In genomic region chr4:3292571-3293409, GRCh38 we compare ENCODE assay signal across 1 cellular context.
A peak's percentile ranks its signal among the peaks of the same experiment; 100 is the strongest.
TF ChIP-seq lines count a peak whose summit lies in the region.

A gene with protein sequence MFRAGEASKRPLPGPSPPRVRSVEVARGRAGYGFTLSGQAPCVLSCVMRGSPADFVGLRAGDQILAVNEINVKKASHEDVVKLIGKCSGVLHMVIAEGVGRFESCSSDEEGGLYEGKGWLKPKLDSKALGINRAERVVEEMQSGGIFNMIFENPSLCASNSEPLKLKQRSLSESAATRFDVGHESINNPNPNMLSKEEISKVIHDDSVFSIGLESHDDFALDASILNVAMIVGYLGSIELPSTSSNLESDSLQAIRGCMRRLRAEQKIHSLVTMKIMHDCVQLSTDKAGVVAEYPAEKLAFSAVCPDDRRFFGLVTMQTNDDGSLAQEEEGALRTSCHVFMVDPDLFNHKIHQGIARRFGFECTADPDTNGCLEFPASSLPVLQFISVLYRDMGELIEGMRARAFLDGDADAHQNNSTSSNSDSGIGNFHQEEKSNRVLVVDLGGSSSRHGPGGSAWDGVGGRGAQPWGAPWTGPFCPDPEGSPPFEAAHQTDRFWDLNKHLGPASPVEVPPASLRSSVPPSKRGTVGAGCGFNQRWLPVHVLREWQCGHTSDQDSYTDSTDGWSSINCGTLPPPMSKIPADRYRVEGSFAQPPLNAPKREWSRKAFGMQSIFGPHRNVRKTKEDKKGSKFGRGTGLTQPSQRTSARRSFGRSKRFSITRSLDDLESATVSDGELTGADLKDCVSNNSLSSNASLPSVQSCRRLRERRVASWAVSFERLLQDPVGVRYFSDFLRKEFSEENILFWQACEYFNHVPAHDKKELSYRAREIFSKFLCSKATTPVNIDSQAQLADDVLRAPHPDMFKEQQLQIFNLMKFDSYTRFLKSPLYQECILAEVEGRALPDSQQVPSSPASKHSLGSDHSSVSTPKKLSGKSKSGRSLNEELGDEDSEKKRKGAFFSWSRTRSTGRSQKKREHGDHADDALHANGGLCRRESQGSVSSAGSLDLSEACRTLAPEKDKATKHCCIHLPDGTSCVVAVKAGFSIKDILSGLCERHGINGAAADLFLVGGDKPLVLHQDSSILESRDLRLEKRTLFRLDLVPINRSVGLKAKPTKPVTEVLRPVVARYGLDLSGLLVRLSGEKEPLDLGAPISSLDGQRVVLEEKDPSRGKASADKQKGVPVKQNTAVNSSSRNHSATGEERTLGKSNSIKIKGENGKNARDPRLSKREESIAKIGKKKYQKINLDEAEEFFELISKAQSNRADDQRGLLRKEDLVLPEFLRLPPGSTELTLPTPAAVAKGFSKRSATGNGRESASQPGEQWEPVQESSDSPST (N-terminal part only) (plus strand): TSS chr4:3293021. CDS start chr4:3316171, 23,150 bp downstream.

TF ChIP-seq in WTC11, 78 proteins besides CTCF, POLR2A, EP300 and RAD21 (continued from another document and continues in another):
- TF ChIP-seq TEAD1 (CRISPR knock-in tag; IDR thresholded peaks at IDR 0.05), result 0 out of 2 replicates have a peak, but pooled peaks have one; percentile 12
- TF ChIP-seq TCF7 (CRISPR knock-in tag; IDR thresholded peaks at IDR 0.05; ENCODE audit: low read depth), result peak; percentile 25; the same call in 1 of the 2 replicates
- TF ChIP-seq FOXJ3 (CRISPR knock-in tag; IDR thresholded peaks at IDR 0.05; ENCODE audit: borderline replicate concordance), result no peak
- no peak for TF ChIP-seq ZBTB43 (CRISPR knock-in tag; IDR thresholded peaks at IDR 0.05)
- no peak for TF ChIP-seq ZNF317 (CRISPR knock-in tag; IDR thresholded peaks at IDR 0.05; ENCODE audit: borderline replicate concordance, low read depth)
- no peak for TF ChIP-seq PRRX2 (CRISPR knock-in tag; IDR thresholded peaks at IDR 0.05)
- no peak for TF ChIP-seq ZNF532 (CRISPR knock-in tag; IDR thresholded peaks at IDR 0.05; ENCODE audit: borderline replicate concordance)
- TF ChIP-seq KAT7 (CRISPR knock-in tag; IDR thresholded peaks at IDR 0.05; ENCODE audit: borderline replicate concordance), result no peak
- no peak for TF ChIP-seq NFATC4 (CRISPR knock-in tag; IDR thresholded peaks at IDR 0.05)
- no peak for TF ChIP-seq GTF2I (CRISPR knock-in tag; conservative IDR thresholded peaks at IDR 0.05)
- no peak for TF ChIP-seq SOX15 (CRISPR knock-in tag; IDR thresholded peaks at IDR 0.05)
- no peak for TF ChIP-seq ZNF263 (CRISPR knock-in tag; IDR thresholded peaks at IDR 0.05; ENCODE audit: low read depth)
- TF ChIP-seq, protein P1, sequence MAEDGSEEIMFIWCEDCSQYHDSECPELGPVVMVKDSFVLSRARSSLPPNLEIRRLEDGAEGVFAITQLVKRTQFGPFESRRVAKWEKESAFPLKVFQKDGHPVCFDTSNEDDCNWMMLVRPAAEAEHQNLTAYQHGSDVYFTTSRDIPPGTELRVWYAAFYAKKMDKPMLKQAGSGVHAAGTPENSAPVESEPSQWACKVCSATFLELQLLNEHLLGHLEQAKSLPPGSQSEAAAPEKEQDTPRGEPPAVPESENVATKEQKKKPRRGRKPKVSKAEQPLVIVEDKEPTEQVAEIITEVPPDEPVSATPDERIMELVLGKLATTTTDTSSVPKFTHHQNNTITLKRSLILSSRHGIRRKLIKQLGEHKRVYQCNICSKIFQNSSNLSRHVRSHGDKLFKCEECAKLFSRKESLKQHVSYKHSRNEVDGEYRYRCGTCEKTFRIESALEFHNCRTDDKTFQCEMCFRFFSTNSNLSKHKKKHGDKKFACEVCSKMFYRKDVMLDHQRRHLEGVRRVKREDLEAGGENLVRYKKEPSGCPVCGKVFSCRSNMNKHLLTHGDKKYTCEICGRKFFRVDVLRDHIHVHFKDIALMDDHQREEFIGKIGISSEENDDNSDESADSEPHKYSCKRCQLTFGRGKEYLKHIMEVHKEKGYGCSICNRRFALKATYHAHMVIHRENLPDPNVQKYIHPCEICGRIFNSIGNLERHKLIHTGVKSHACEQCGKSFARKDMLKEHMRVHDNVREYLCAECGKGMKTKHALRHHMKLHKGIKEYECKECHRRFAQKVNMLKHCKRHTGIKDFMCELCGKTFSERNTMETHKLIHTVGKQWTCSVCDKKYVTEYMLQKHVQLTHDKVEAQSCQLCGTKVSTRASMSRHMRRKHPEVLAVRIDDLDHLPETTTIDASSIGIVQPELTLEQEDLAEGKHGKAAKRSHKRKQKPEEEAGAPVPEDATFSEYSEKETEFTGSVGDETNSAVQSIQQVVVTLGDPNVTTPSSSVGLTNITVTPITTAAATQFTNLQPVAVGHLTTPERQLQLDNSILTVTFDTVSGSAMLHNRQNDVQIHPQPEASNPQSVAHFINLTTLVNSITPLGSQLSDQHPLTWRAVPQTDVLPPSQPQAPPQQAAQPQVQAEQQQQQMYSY (CRISPR knock-in tag; IDR thresholded peaks at IDR 0.05), result peak; percentile 35; the same call in 1 of the 2 replicates
- TF ChIP-seq ZNF138 (CRISPR knock-in tag; conservative IDR thresholded peaks at IDR 0.05), result no peak
- TF ChIP-seq CREB1 (CRISPR knock-in tag; IDR thresholded peaks at IDR 0.05), result no peak
- no peak for TF ChIP-seq MXD4 (CRISPR knock-in tag; IDR thresholded peaks at IDR 0.05; ENCODE audit: borderline replicate concordance)
- TF ChIP-seq SMAD3 (CRISPR knock-in tag; IDR thresholded peaks at IDR 0.05; ENCODE audit: borderline replicate concordance), result 0 out of 2 replicates have a peak, but pooled peaks have one; percentile 64
- TF ChIP-seq IRF2 (CRISPR knock-in tag; IDR thresholded peaks at IDR 0.05; ENCODE audit: borderline replicate concordance, low read depth), result no peak
- TF ChIP-seq ZNF425 (CRISPR knock-in tag; conservative IDR thresholded peaks at IDR 0.05), result no peak
- TF ChIP-seq, protein P2, sequence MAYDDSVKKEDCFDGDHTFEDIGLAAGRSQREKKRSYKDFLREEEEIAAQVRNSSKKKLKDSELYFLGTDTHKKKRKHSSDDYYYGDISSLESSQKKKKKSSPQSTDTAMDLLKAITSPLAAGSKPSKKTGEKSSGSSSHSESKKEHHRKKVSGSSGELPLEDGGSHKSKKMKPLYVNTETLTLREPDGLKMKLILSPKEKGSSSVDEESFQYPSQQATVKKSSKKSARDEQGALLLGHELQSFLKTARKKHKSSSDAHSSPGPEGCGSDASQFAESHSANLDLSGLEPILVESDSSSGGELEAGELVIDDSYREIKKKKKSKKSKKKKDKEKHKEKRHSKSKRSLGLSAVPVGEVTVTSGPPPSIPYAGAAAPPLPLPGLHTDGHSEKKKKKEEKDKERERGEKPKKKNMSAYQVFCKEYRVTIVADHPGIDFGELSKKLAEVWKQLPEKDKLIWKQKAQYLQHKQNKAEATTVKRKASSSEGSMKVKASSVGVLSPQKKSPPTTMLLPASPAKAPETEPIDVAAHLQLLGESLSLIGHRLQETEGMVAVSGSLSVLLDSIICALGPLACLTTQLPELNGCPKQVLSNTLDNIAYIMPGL (CRISPR knock-in tag; IDR thresholded peaks at IDR 0.05), result no peak
- no peak for TF ChIP-seq TP53 (CRISPR knock-in tag; IDR thresholded peaks at IDR 0.05)
- TF ChIP-seq FOXK1 (CRISPR knock-in tag; IDR thresholded peaks at IDR 0.05), result peak; percentile 64
- TF ChIP-seq, protein P3, sequence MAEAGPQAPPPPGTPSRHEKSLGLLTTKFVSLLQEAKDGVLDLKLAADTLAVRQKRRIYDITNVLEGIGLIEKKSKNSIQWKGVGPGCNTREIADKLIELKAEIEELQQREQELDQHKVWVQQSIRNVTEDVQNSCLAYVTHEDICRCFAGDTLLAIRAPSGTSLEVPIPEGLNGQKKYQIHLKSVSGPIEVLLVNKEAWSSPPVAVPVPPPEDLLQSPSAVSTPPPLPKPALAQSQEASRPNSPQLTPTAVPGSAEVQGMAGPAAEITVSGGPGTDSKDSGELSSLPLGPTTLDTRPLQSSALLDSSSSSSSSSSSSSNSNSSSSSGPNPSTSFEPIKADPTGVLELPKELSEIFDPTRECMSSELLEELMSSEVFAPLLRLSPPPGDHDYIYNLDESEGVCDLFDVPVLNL (CRISPR knock-in tag; IDR thresholded peaks at IDR 0.05; ENCODE audit: borderline replicate concordance, low read depth), result no peak
- peak; percentile 50; the same call in 1 of the 2 replicates for TF ChIP-seq SP1 (CRISPR knock-in tag; conservative IDR thresholded peaks at IDR 0.05)
- TF ChIP-seq, protein P4, sequence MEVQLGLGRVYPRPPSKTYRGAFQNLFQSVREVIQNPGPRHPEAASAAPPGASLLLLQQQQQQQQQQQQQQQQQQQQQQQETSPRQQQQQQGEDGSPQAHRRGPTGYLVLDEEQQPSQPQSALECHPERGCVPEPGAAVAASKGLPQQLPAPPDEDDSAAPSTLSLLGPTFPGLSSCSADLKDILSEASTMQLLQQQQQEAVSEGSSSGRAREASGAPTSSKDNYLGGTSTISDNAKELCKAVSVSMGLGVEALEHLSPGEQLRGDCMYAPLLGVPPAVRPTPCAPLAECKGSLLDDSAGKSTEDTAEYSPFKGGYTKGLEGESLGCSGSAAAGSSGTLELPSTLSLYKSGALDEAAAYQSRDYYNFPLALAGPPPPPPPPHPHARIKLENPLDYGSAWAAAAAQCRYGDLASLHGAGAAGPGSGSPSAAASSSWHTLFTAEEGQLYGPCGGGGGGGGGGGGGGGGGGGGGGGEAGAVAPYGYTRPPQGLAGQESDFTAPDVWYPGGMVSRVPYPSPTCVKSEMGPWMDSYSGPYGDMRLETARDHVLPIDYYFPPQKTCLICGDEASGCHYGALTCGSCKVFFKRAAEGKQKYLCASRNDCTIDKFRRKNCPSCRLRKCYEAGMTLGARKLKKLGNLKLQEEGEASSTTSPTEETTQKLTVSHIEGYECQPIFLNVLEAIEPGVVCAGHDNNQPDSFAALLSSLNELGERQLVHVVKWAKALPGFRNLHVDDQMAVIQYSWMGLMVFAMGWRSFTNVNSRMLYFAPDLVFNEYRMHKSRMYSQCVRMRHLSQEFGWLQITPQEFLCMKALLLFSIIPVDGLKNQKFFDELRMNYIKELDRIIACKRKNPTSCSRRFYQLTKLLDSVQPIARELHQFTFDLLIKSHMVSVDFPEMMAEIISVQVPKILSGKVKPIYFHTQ (CRISPR knock-in tag; IDR thresholded peaks at IDR 0.05), result no peak
- no peak for TF ChIP-seq OVOL2 (CRISPR knock-in tag; IDR thresholded peaks at IDR 0.05; ENCODE audit: borderline replicate concordance)
- TF ChIP-seq ZBTB21 (CRISPR knock-in tag; IDR thresholded peaks at IDR 0.05; ENCODE audit: borderline replicate concordance), result no peak
- no peak for TF ChIP-seq NFYB (CRISPR knock-in tag; conservative IDR thresholded peaks at IDR 0.05; ENCODE audit: low read depth)
- TF ChIP-seq FOXP4 (CRISPR knock-in tag; IDR thresholded peaks at IDR 0.05), result peak; percentile 53; the same call in 1 of the 2 replicates
